Comparison of ENCODE assay signal across 9 cellular contexts in genomic region chr10:104638861-104639594, GRCh38. TPM values are rescaled to one million over a fixed set of nuclear protein-coding genes. Genes with fewer than 3 reads are reported as not detected.
DNase-seq lines count a peak whose midpoint lies in the region; ATAC-seq and TF ChIP-seq lines count a peak whose summit lies in the region.
"Had no signal": no experiment of that assay in that cellular context is flagged by ENCODE, and none has a peak within 500 bp of the region (broad histone marks: within the 10 kb centered on the region; RNA-seq: fewer than 3 reads in every experiment).

No MANE protein-coding gene starts in this region.

- H3K9me1 ChIP-seq in IMR-90 (ENCODE audit: insufficient read depth, low read length): no peaks in the 10 kb centered on the region

- H3K27ac ChIP-seq in IMR-90 (ENCODE audit: insufficient read depth, low read length) (no peak overlapping the region), neuronal stem cell (replicated peaks; ENCODE audit: low read length) (no peak overlapping the region), thyroid gland (no peak overlapping the region), ovary (no peak overlapping the region)

- BruUV-seq in IMR-90 (replicated peaks; lab: Mats Ljungman, UMichigan): no TSS peak

- H4K20me1 ChIP-seq in IMR-90 (ENCODE audit: insufficient read depth, low read length): no peaks in the 10 kb centered on the region

- peak; percentile 32; the same call in 1 of the 2 replicates for ATAC-seq in IMR-90 (ENCODE audit: low read depth)

- H2BK15ac ChIP-seq in IMR-90 (ENCODE audit: low read depth, low read length) (no peak overlapping the region), neuronal stem cell (ENCODE audit: low read length) (peak overlapping the region; percentile 77)

- H3K14ac ChIP-seq in IMR-90 (replicated peaks; ENCODE audit: low read depth, low read length) (no peak overlapping the region), neuronal stem cell (ENCODE audit: low read length) (no peak overlapping the region)

- intact Hi-C loops in IMR-90 (cut with micrococcal nuclease): no loop called here
- intact Hi-C loops in thyroid gland (cut with DNase I): no loop called here
- intact Hi-C loops in ovary (cut with DNase I): no loop called here

- H3K27me3 ChIP-seq in GM06990 (replicated peaks; ENCODE audit: control insufficient read depth, insufficient read depth, low read length): peaks cover 5% of the 10 kb centered on the region
- peaks cover 33% of the 10 kb centered on the region for H3K27me3 ChIP-seq in IMR-90 (ENCODE audit: control insufficient read depth, insufficient read depth, low read length)
- peaks cover 13 to 78% (median 56%) of the 10 kb centered on the region in 3 experiments for H3K27me3 ChIP-seq in neuronal stem cell (ENCODE audit: control insufficient read depth in 3 of 3, insufficient read depth in 3 of 3, low read depth in 1 of 3, low read length in 3 of 3)
- no peaks in the 10 kb centered on the region for H3K27me3 ChIP-seq in thyroid gland
- H3K27me3 ChIP-seq in ovary: no peaks in the 10 kb centered on the region

- H2BK120ac ChIP-seq in IMR-90 (ENCODE audit: low read depth, low read length) (no peak overlapping the region), neuronal stem cell (ENCODE audit: low read depth, low read length) (no peak overlapping the region)

- WGBS in IMR-90 (ENCODE audit: extremely low coverage in 2 of 2, insufficient read length in 1 of 2), 2 experiments: 1% methylated on average over 18 of the region's 42 CpGs; no CpG with 5 or more reads in 1 of the 2 experiments
- WGBS in neuronal stem cell (ENCODE audit: extremely low coverage in 2 of 2, insufficient read length in 2 of 2, insufficient replicate concordance in 1 of 2), 2 donors: no CpG with 5 or more reads among the region's 42 CpGs
- 2 to 4% methylated on average over 32 to 41 of the region's 42 CpGs for WGBS in thyroid gland, 2 donors
- 1 to 2% (median 2%) methylated on average over 28 to 42 of the region's 42 CpGs for WGBS in ovary, 3 donors

- no peak overlapping the region for H2AK9ac ChIP-seq in IMR-90 (replicated peaks; ENCODE audit: low read depth, low read length, poor library complexity)

- TF ChIP-seq CTCF in GM06990 (IDR thresholded peaks at IDR 0.05; ENCODE audit: insufficient read depth, low read length, poor library complexity, severe bottlenecking) (peak; percentile 50), IMR-90 (conservative IDR thresholded peaks at IDR 0.05; ENCODE audit: low read depth, low read length) (no peak), epithelial cell of proximal tubule (conservative IDR thresholded peaks at IDR 0.05; ENCODE audit: low read depth, low read length) (peak; percentile 63), thyroid gland (IDR thresholded peaks at IDR 0.05) (peak in 2 of 6 experiments; percentile 15 to 37), ovary (IDR thresholded peaks at IDR 0.05) (peak in 1 of 3 donors; percentile 30)

- no peak overlapping the region for H2BK20ac ChIP-seq in IMR-90 (ENCODE audit: low read depth, low read length)

- dilution Hi-C loops in IMR-90 (cut with HindIII; ENCODE audit: low sequenced_read_pairs, unreplicated experiment): no loop called here

- H3K4me3 ChIP-seq in GM06990 (replicated peaks; ENCODE audit: low read depth, low read length) (no peak overlapping the region), IMR-90 (ENCODE audit: insufficient read depth, low read depth, low read length) (no peak overlapping the region), epithelial cell of proximal tubule (ENCODE audit: low read depth, low read length) (peak overlapping the region; percentile 44), neuronal stem cell (ENCODE audit: low read length in 2 of 2) (peak overlapping the region in 1 of 2 donors; percentile 70), thyroid gland (replicated peaks in 1 of 3) (no peak overlapping the region), ovary (no peak overlapping the region)

- no peak for TF ChIP-seq EP300 in ovary (IDR thresholded peaks at IDR 0.05)

- H4K8ac ChIP-seq in IMR-90 (ENCODE audit: low read depth in 2 of 2, low read length in 2 of 2): no peak overlapping the region
- no peak overlapping the region for H4K8ac ChIP-seq in neuronal stem cell (ENCODE audit: low read depth, low read length)

- H3K4me2 ChIP-seq in IMR-90 (ENCODE audit: low read depth, low read length): no peak overlapping the region
- H3K4me2 ChIP-seq in neuronal stem cell (ENCODE audit: insufficient read depth, low read length, poor library complexity, severe bottlenecking): peak overlapping the region; percentile 99

- no peak overlapping the region for H3K18ac ChIP-seq in IMR-90 (ENCODE audit: low read depth, low read length)
- H3K18ac ChIP-seq in neuronal stem cell (ENCODE audit: low read length): peak overlapping the region; percentile 89

- H2BK12ac ChIP-seq in neuronal stem cell (ENCODE audit: low read length): no peak overlapping the region

- CTCF ChIA-PET in IMR-90 (lab: Yijun Ruan, JAX): interaction anchor here (0.7 kb wide), 1 partner anchor 1541 kb away, joined by 3 read pairs; no protein-coding TSS in a partner anchor

- H2AFZ ChIP-seq in IMR-90 (replicated peaks; ENCODE audit: low read length, poor library complexity) (peak overlapping the region; percentile 63), neuronal stem cell (ENCODE audit: low read length) (peak overlapping the region; percentile 77)

- DNase-seq in GM06990 (ENCODE audit: extremely low read depth, insufficient read length): no peak
- DNase-seq in IMR-90: no peak
- no peak for DNase-seq in epithelial cell of proximal tubule (ENCODE audit: low read depth)
- peak; percentile 46 for DNase-seq in neuronal stem cell (ENCODE audit: low spot score)
- no peak for DNase-seq in SIG-M5 treated with dmso at 0.1 percent for 504 hours (lab: John Stamatoyannopoulos, UW; ENCODE audit: unreplicated experiment)
- no peak for DNase-seq in NCI-H446 (lab: John Stamatoyannopoulos, UW)
- DNase-seq in thyroid gland: no peak
- no peak for DNase-seq in ovary
- DNase-seq: activated B cell treated with CpG ODN at 0.5 μM for 24 hours had no signal

- H3K56ac ChIP-seq in IMR-90 (ENCODE audit: extremely low read depth, insufficient read depth, low read length): no peak overlapping the region

- no peaks in the 10 kb centered on the region for H3K4me1 ChIP-seq in IMR-90 (ENCODE audit: control insufficient read depth, insufficient read depth, low read length)
- peaks cover 2 to 8% of the 10 kb centered on the region in 2 donors for H3K4me1 ChIP-seq in neuronal stem cell (ENCODE audit: control insufficient read depth in 2 of 2, insufficient read depth in 1 of 2, low read depth in 1 of 2, low read length in 2 of 2)
- H3K4me1 ChIP-seq in thyroid gland: peaks cover 0 to 6% of the 10 kb centered on the region in 2 donors
- no peaks in the 10 kb centered on the region for H3K4me1 ChIP-seq in ovary (ENCODE audit: insufficient read depth)

- POLR2A ChIA-PET in IMR-90 (lab: Charles Lee; ENCODE audit: unreplicated experiment): no interaction called here

- H3K9ac ChIP-seq in IMR-90 (ENCODE audit: low read depth, low read length) (no peak overlapping the region), neuronal stem cell (ENCODE audit: low read depth, low read length, poor library complexity) (peak overlapping the region; percentile 66)

- no peak overlapping the region for H4K5ac ChIP-seq in IMR-90 (ENCODE audit: low read depth, low read length)

- H4K91ac ChIP-seq in IMR-90 (ENCODE audit: insufficient read depth, low read depth, low read length) (no peak overlapping the region), neuronal stem cell (ENCODE audit: low read depth, low read length, poor library complexity) (no peak overlapping the region)

- H3K36me3 ChIP-seq in GM06990 (ENCODE audit: control insufficient read depth, insufficient read depth, low read length) (no peaks in the 10 kb centered on the region), IMR-90 (ENCODE audit: control insufficient read depth, insufficient read depth, low read length) (no peaks in the 10 kb centered on the region), neuronal stem cell (replicated peaks in 1 of 2; ENCODE audit: control insufficient read depth in 2 of 2, insufficient read depth in 2 of 2, low read length in 2 of 2) (no peaks in the 10 kb centered on the region), thyroid gland (no peaks in the 10 kb centered on the region), ovary (no peaks in the 10 kb centered on the region)

- H3K9me3 ChIP-seq in IMR-90 (ENCODE audit: control insufficient read depth, insufficient read depth, low read length): no peaks in the 10 kb centered on the region
- H3K9me3 ChIP-seq in neuronal stem cell (replicated peaks in 1 of 2; ENCODE audit: control insufficient read depth in 2 of 2, insufficient read depth in 1 of 2, low read depth in 1 of 2, low read length in 2 of 2): no peaks in the 10 kb centered on the region
- H3K9me3 ChIP-seq in thyroid gland: no peaks in the 10 kb centered on the region
- no peaks in the 10 kb centered on the region for H3K9me3 ChIP-seq in ovary

- no peaks in the 10 kb centered on the region for H3K79me1 ChIP-seq in IMR-90 (ENCODE audit: low read depth in 1 of 2, low read length in 2 of 2)
- H3K79me1 ChIP-seq in neuronal stem cell (ENCODE audit: low read depth, low read length): no peaks in the 10 kb centered on the region

- no peak for TF ChIP-seq POLR2A in IMR-90 (IDR thresholded peaks at IDR 0.05; ENCODE audit: low read depth, low read length)
- no peak for TF ChIP-seq POLR2A in thyroid gland (IDR thresholded peaks at IDR 0.05)
- no peak for TF ChIP-seq POLR2A in ovary (IDR thresholded peaks at IDR 0.05)

- no peak overlapping the region for H3K4ac ChIP-seq in IMR-90 (ENCODE audit: low read depth, low read length)
- no peak overlapping the region for H3K4ac ChIP-seq in neuronal stem cell (ENCODE audit: low read length)

- in situ Hi-C loops in IMR-90 (cut with MboI; ENCODE audit: low sequenced_read_pairs): no loop called here

- no peak overlapping the region for H3K23ac ChIP-seq in IMR-90 (ENCODE audit: low read depth, low read length)
- H3K23ac ChIP-seq in neuronal stem cell (ENCODE audit: low read depth, low read length, poor library complexity): no peak overlapping the region

- TF ChIP-seq RAD21 in IMR-90 (IDR thresholded peaks at IDR 0.05; ENCODE audit: low read length): no peak

- H2AK5ac ChIP-seq in IMR-90 (ENCODE audit: low read depth, low read length) (no peak overlapping the region), neuronal stem cell (ENCODE audit: low read depth, low read length) (no peak overlapping the region)

- H2BK5ac ChIP-seq in IMR-90 (ENCODE audit: low read depth, low read length, poor library complexity, severe bottlenecking): no peak overlapping the region
- no peak overlapping the region for H2BK5ac ChIP-seq in neuronal stem cell (ENCODE audit: low read length)

TF ChIP-seq in IMR-90, 13 proteins besides CTCF, POLR2A, EP300 and RAD21 (continues in another document):
- TF ChIP-seq BHLHE40 (IDR thresholded peaks at IDR 0.05; ENCODE audit: low read depth, low read length): no peak

RNA-seq across cellular contexts. Expression of gene SORCS3, which starts 2.1 kb away (rescaled TPM):
- total RNA-seq in IMR-90 (2012; rRNA removed) (not detected in 2 replicates), epithelial cell of proximal tubule (under 0.01 and 0.06 TPM in 2 replicates), thyroid gland (not detected), ovary (1 to 10 TPM in 4 of 7 donors, under 1 TPM in 2, not detected in 1; 0.25 to 4.5 (median 1.0) TPM)
- polyA plus RNA-seq in IMR-90 (2012; rRNA removed) (not detected in 2 replicates), ovary (under 1 TPM; 0.07 to 0.43 TPM)
- not detected in 2 replicates for polyA plus RNA-seq in IMR-90 (2012; cell fraction: cytosol; rRNA removed)
- not detected in 2 replicates for polyA plus RNA-seq in IMR-90 (2012; cell fraction: nucleus; rRNA removed; ENCODE audit: low replicate concordance)
- 0.14 TPM for polyA plus RNA-seq in neuronal stem cell (2013, experiment 1 of 2)
- 0.14 TPM for polyA plus RNA-seq in neuronal stem cell (2013, experiment 2 of 2)
- total RNA-seq: activated B cell treated with CpG ODN at 0.5 μM for 24 hours had no signal
